Comparison of ENCODE assay signal across 2 cellular contexts in genomic region chr7:23349484-23350157, GRCh38.
A peak's percentile ranks its signal among the peaks of the same experiment; 100 is the strongest.
TF ChIP-seq lines count a peak whose summit lies in the region.

No MANE protein-coding gene starts in this region.

TF ChIP-seq in HCT116, 20 proteins besides CTCF, POLR2A, EP300 and RAD21 (continued from another document):
- TF ChIP-seq REST (IDR thresholded peaks at IDR 0.05; ENCODE audit: low read depth) (no peak), SRF (IDR thresholded peaks at IDR 0.05; ENCODE audit: low read depth) (peak; percentile 32; the same call in 1 of the 2 replicates), FOSL1 (IDR thresholded peaks at IDR 0.05; ENCODE audit: low read depth) (peak; percentile 92), ZBTB33 (IDR thresholded peaks at IDR 0.05; ENCODE audit: extremely low read depth, insufficient replicate concordance, low read length) (peak; percentile 22), ELF1 (IDR thresholded peaks at IDR 0.05; ENCODE audit: borderline replicate concordance, low read depth) (no peak; the same call in 1 of the 2 replicates), MAX (IDR thresholded peaks at IDR 0.05) (peak; percentile 21; the same call in 1 of the 2 replicates), EGR1 (IDR thresholded peaks at IDR 0.05; ENCODE audit: low read depth) (peak; percentile 44; the same call in 1 of the 2 replicates), ZNF274 (IDR thresholded peaks at IDR 0.05; ENCODE audit: low read depth, low read length) (no peak), JUND (IDR thresholded peaks at IDR 0.05) (peak; percentile 92), ZFX (IDR thresholded peaks at IDR 0.05) (no peak), SP1 (IDR thresholded peaks at IDR 0.05; ENCODE audit: low read depth) (peak; percentile 95), CEBPB (IDR thresholded peaks at IDR 0.05; ENCODE audit: low read depth) (peak; percentile 80)

TF ChIP-seq in WTC11, 78 proteins besides CTCF, POLR2A, EP300 and RAD21 (continued from another document):
- TF ChIP-seq FOXP4 (CRISPR knock-in tag; IDR thresholded peaks at IDR 0.05) (no peak), PRRX2 (CRISPR knock-in tag; IDR thresholded peaks at IDR 0.05) (no peak), NR2C2 (CRISPR knock-in tag; IDR thresholded peaks at IDR 0.05) (no peak), ZNF423 (CRISPR knock-in tag; IDR thresholded peaks at IDR 0.05) (no peak), TEAD1 (CRISPR knock-in tag; IDR thresholded peaks at IDR 0.05) (no peak), EMX1 (CRISPR knock-in tag; IDR thresholded peaks at IDR 0.05) (no peak), PREB (CRISPR knock-in tag; IDR thresholded peaks at IDR 0.05; ENCODE audit: borderline replicate concordance) (no peak), JAZF1 (CRISPR knock-in tag; IDR thresholded peaks at IDR 0.05) (no peak), SMAD3 (CRISPR knock-in tag; IDR thresholded peaks at IDR 0.05; ENCODE audit: borderline replicate concordance) (no peak), STAT6 (CRISPR knock-in tag; conservative IDR thresholded peaks at IDR 0.05; ENCODE audit: low read depth) (no peak), MLX (CRISPR knock-in tag; IDR thresholded peaks at IDR 0.05) (no peak), SP1 (CRISPR knock-in tag; conservative IDR thresholded peaks at IDR 0.05) (no peak), ZSCAN18 (CRISPR knock-in tag; IDR thresholded peaks at IDR 0.05) (no peak), ZNF416 (CRISPR knock-in tag; IDR thresholded peaks at IDR 0.05) (no peak), HMGA2 (CRISPR knock-in tag; IDR thresholded peaks at IDR 0.05) (no peak), E2F5 (CRISPR knock-in tag; IDR thresholded peaks at IDR 0.05) (no peak), ZNF138 (CRISPR knock-in tag; conservative IDR thresholded peaks at IDR 0.05) (no peak)
TF ChIP-seq in WTC11: peak in this region for 0.
